Comparison of ENCODE assay signal across 9 cellular contexts in the genomic region with DNA sequence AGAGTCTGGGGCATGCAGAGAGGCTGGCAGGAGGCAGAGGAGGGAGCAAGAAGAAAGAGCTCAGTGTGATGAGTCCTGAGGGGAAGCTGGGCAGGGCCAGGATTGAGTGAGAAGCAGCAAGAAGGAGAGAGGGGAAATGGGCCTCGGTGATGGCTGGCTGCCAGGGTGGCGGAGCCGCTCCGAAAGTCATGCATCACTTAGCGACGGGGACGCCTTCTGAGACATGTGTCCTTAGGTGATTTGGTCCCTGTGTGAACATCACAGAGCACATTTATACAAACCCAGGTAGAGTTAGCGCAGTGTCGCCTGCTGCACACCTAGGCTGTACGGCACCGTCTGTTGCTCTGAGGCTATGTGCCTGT. TPM values are rescaled to one million over a fixed set of nuclear protein-coding genes. Genes with fewer than 3 reads are reported as not detected.
DNase-seq lines count a peak whose midpoint lies in the region; ATAC-seq, FAIRE-seq and TF ChIP-seq lines count a peak whose summit lies in the region.
"Had no signal": no experiment of that assay in that cellular context is flagged by ENCODE, and none has a peak within 500 bp of the region (broad histone marks: within the 10 kb centered on the region; RNA-seq: fewer than 3 reads in every experiment).

No MANE protein-coding gene starts in this region.

- no peaks in the 10 kb centered on the region for H3K9me3 Mint-ChIP-seq in activated B cell treated with CpG ODN at 0.5 μM for 24 hours
- no peaks in the 10 kb centered on the region for H3K9me3 Mint-ChIP-seq in stimulated activated memory B cell treated with anti-CD40 and anti-IgM and Interleukin-4, amounts not matched to agents 10 μg/mL and 1 μg/mL and 100 μg/mL, for 72 hours

- peak; percentile 98 for FAIRE-seq in GM19239 (lab: Jason Lieb, UNC)

- H3K4me1 Mint-ChIP-seq in activated B cell treated with CpG ODN at 0.5 μM for 24 hours = peaks cover 99% of the 10 kb centered on the region
- H3K4me1 Mint-ChIP-seq in stimulated activated memory B cell treated with anti-CD40 and anti-IgM and Interleukin-4, amounts not matched to agents 10 μg/mL and 1 μg/mL and 100 μg/mL, for 72 hours = peaks cover 86% of the 10 kb centered on the region

- peak overlapping the region; percentile 72 for H3K4me3 Mint-ChIP-seq in activated B cell treated with CpG ODN at 0.5 μM for 24 hours
- peak overlapping the region; percentile 68 for H3K4me3 Mint-ChIP-seq in stimulated activated memory B cell treated with anti-CD40 and anti-IgM and Interleukin-4, amounts not matched to agents 10 μg/mL and 1 μg/mL and 100 μg/mL, for 72 hours

- no peaks in the 10 kb centered on the region for H3K27me3 Mint-ChIP-seq in activated B cell treated with CpG ODN at 0.5 μM for 24 hours
- H3K27me3 Mint-ChIP-seq in stimulated activated memory B cell treated with anti-CD40 and anti-IgM and Interleukin-4, amounts not matched to agents 10 μg/mL and 1 μg/mL and 100 μg/mL, for 72 hours = no peaks in the 10 kb centered on the region

- CTCF ChIA-PET in activated B cell treated with CpG ODN at 0.5 μM for 24 hours (lab: Charles Lee) = interaction anchor here (0.9 to 5.8 kb wide), 2 partner anchors 16 to 25 kb away, joined by 4 to 78 read pairs; a partner anchor contains a TSS

- intact Hi-C loops in activated B cell treated with CpG ODN at 0.5 μM for 24 hours (cut with micrococcal nuclease) (no loop called here), Right ventricle myocardium inferior (cut with DNase I) (no loop called here)

- peak overlapping the region; percentile 89 for H3K27ac Mint-ChIP-seq in activated B cell treated with CpG ODN at 0.5 μM for 24 hours
- peak overlapping the region; percentile 86 for H3K27ac Mint-ChIP-seq in stimulated activated memory B cell treated with anti-CD40 and anti-IgM and Interleukin-4, amounts not matched to agents 10 μg/mL and 1 μg/mL and 100 μg/mL, for 72 hours

- no peak for TF ChIP-seq CTCF in activated B cell treated with CpG ODN at 0.5 μM for 24 hours (IDR thresholded peaks at IDR 0.05)

- POLR2A ChIA-PET in activated B cell treated with CpG ODN at 0.5 μM for 24 hours (lab: Charles Lee) = interaction anchor here (8.7 kb wide), 1 partner anchor 14 kb away, joined by 273 read pairs; a partner anchor contains a TSS

- DNase-seq in GM19239 (ENCODE audit: insufficient read length, low spot score) (no peak), activated B cell treated with CpG ODN at 0.5 μM for 24 hours (peak; percentile 64), Right ventricle myocardium inferior (ENCODE audit: missing footprints) (peak; percentile 77), NCI-H226 (no peak), DMS53 (lab: John Stamatoyannopoulos, UW) (no peak), NCI-H128 (lab: John Stamatoyannopoulos, UW; ENCODE audit: unreplicated experiment) (no peak), OCI-M1 (lab: John Stamatoyannopoulos, UW) (no peak)
- DNase-seq: cortex of kidney had no signal

- peak; percentile 19 for ATAC-seq in activated B cell treated with CpG ODN at 0.5 μM for 24 hours (ENCODE audit: low read depth)
- ATAC-seq in Right ventricle myocardium inferior = no peak
- no peak for ATAC-seq in stimulated activated memory B cell treated with anti-CD40 and anti-IgM and Interleukin-4, amounts not matched to agents 10 μg/mL and 1 μg/mL and 100 μg/mL, for 72 hours

- H3K36me3 Mint-ChIP-seq in activated B cell treated with CpG ODN at 0.5 μM for 24 hours (ENCODE audit: low read depth) = peaks cover 26% of the 10 kb centered on the region
- peaks cover 25% of the 10 kb centered on the region for H3K36me3 Mint-ChIP-seq in stimulated activated memory B cell treated with anti-CD40 and anti-IgM and Interleukin-4, amounts not matched to agents 10 μg/mL and 1 μg/mL and 100 μg/mL, for 72 hours

RNA-seq across cellular contexts. Expression of a gene that starts 15.1 kb away (rescaled TPM):
- 73.0 and 85.9 TPM in 2 replicates for total RNA-seq in activated B cell treated with CpG ODN at 0.5 μM for 24 hours
- total RNA-seq in Right ventricle myocardium inferior = 14.6 TPM

RNA-seq across cellular contexts. Expression of a gene that starts 39.5 kb away (rescaled TPM):
- total RNA-seq in activated B cell treated with CpG ODN at 0.5 μM for 24 hours = 13.8 and 16.9 TPM in 2 replicates
- total RNA-seq in Right ventricle myocardium inferior = 71.6 TPM

Comparison
In these comparisons a context has a peak if more than half of its experiments do, and no peak if none do; other contexts are left out.
1. DNase-seq: peak in activated B cell treated with CpG ODN at 0.5 μM for 24 hours (single experiment) and Right ventricle myocardium inferior (single experiment); none in GM19239 (single experiment), NCI-H226 (single experiment), DMS53 (single experiment), NCI-H128 (single experiment) and OCI-M1 (single experiment).